Comparison of ENCODE assay signal across 25 cellular contexts in the genomic region with DNA sequence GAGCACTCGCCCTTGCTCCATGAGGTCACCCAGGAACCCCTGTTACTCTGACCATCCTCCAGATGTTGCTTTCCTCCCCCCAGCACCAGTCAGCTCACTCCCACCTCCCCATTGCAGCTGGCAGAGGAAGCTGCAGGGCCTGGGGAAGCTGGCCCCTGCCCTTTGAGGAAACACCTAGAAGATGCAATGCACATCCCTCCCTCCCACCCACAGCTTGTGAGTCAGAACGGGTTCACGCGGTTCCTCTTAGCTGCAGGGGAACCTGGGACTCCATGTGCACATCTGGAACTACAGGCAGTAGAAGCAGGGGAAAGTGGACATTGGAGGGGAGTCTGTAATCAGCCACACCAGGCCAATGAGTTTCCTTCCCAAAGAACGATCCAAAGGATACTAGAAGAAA.
A peak's percentile ranks its signal among the peaks of the same experiment; 100 is the strongest.
DNase-seq lines count a peak whose midpoint lies in the region; ATAC-seq and TF ChIP-seq lines count a peak whose summit lies in the region.
"Had no signal": no experiment of that assay in that cellular context is flagged by ENCODE, and none has a peak within 500 bp of the region (broad histone marks: within the 10 kb centered on the region; RNA-seq: fewer than 3 reads in every experiment).

No MANE protein-coding gene starts in this region.

- H3K36me3 ChIP-seq in RWPE2 (ENCODE audit: low read depth): no peaks in the 10 kb centered on the region
- H3K36me3 ChIP-seq: gastrocnemius medialis had no signal

- H3K4me3 ChIP-seq in HFF-Myc (replicated peaks; ENCODE audit: low read depth, low read length): no peak overlapping the region
- no peak overlapping the region for H3K4me3 ChIP-seq in RWPE2 (ENCODE audit: severe bottlenecking)
- H3K4me3 ChIP-seq in foreskin fibroblast (ENCODE audit: low read depth in 1 of 2, low read length in 2 of 2): no peak overlapping the region
- H3K4me3 ChIP-seq: BLaER1, gastrocnemius medialis, left ventricle myocardium inferior, SK-N-MC, suprapubic skin had no signal

- TF ChIP-seq CTCF in HFF-Myc (IDR thresholded peaks at IDR 0.05; ENCODE audit: low read depth, low read length, missing control alignments) (no peak), RWPE2 (IDR thresholded peaks at IDR 0.05; ENCODE audit: poor library complexity, severe bottlenecking) (no peak), foreskin fibroblast (IDR thresholded peaks at IDR 0.05; ENCODE audit: low read depth, low read length) (no peak)

- H3K9me3 ChIP-seq in RWPE2 (ENCODE audit: severe bottlenecking): no peaks in the 10 kb centered on the region
- H3K9me3 ChIP-seq: gastrocnemius medialis, left ventricle myocardium inferior, suprapubic skin had no signal

- H3K27ac ChIP-seq in RWPE2 (ENCODE audit: poor library complexity, severe bottlenecking): no peak overlapping the region
- H3K27ac ChIP-seq: BLaER1, gastrocnemius medialis, left ventricle myocardium inferior, SK-N-MC, suprapubic skin had no signal

- no peaks in the 10 kb centered on the region for H3K27me3 ChIP-seq in RWPE2 (ENCODE audit: insufficient read depth, poor library complexity, severe bottlenecking)
- H3K27me3 ChIP-seq: BLaER1, gastrocnemius medialis, suprapubic skin had no signal

- DNase-seq in CD1c-positive myeloid dendritic cell (ENCODE audit: extremely low spot score) (peak; percentile 73), HFF-Myc (ENCODE audit: extremely low read depth, low read depth) (peak; percentile 17), RWPE2 (ENCODE audit: low spot score) (no peak), foreskin fibroblast (peak; percentile 28 to 66), HuH-7 (ENCODE audit: low spot score) (no peak)
- DNase-seq: activated CD4-positive, alpha-beta T cell treated with anti-CD3 and anti-CD28 coated beads, Interleukin-2, amount 50 U/mL, for 48 hours; activated effector memory CD4-positive, alpha-beta T cell treated with Interleukin-2 at 50 U/mL for 16 hours; activated T-cell treated with anti-CD3 and anti-CD28 coated beads for 4 hours; effector CD8-positive, alpha-beta T cell; erythroblast; gastrocnemius medialis; HFFc6; KG1; left ventricle myocardium inferior; naive thymus-derived CD8-positive, alpha-beta T cell; NCI-H1092; NCI-H187; RPMI8226; small intestine; stimulated activated CD4-positive, alpha-beta T cell treated with anti-CD3 and anti-CD28 coated beads, Interleukin-2, amount 100 ng/mL, for 24 hours had no signal

- H3K4me1 ChIP-seq in RWPE2 (ENCODE audit: insufficient read depth, poor library complexity, severe bottlenecking): no peaks in the 10 kb centered on the region
- H3K4me1 ChIP-seq: BLaER1, suprapubic skin had no signal

- peak; percentile 27; the same call in 1 of the 3 replicates for ATAC-seq in RWPE2 (ENCODE audit: low read depth)
- no peak for ATAC-seq in HG03457 (IDR thresholded peaks at IDR 0.05; ENCODE audit: unreplicated experiment)
- no peak for ATAC-seq in GM18858 (IDR thresholded peaks at IDR 0.05; ENCODE audit: unreplicated experiment)
- ATAC-seq: gastrocnemius medialis; naive thymus-derived CD8-positive, alpha-beta T cell had no signal

Comparison
In these comparisons a context has a peak if more than half of its experiments do, and no peak if none do; other contexts are left out.
1. DNase-seq: peak in CD1c-positive myeloid dendritic cell (single experiment), HFF-Myc (single experiment) and foreskin fibroblast (2 of 2); none in RWPE2 (single experiment) and HuH-7 (single experiment).